ENCODE assay signal across 15 cellular contexts in the genomic region with DNA sequence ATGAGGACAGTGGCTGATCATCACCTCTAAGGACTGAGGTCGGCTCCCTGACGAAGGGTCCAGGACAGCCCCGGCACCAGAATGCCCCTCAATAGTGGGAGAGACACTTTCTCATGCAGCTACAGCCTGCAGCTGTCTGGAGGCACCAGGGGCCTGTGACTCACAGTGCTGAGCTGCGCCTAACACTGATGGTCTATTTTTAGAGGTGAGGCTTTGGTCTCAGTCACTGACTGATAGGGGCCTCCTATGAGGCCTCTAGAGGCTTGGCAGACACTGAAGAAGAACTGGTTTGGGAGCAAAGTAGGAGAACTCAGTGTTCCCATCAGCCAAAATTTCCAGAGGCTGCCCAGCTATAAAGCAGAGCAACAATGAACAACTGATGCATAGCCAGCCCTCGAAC.
A peak's percentile ranks its signal among the peaks of the same experiment; 100 is the strongest.
DNase-seq lines count a peak whose midpoint lies in the region; ATAC-seq and TF ChIP-seq lines count a peak whose summit lies in the region.
"Had no signal": no experiment of that assay in that cellular context is flagged by ENCODE, and none has a peak within 500 bp of the region (broad histone marks: within the 10 kb centered on the region; RNA-seq: fewer than 3 reads in every experiment).

No MANE protein-coding gene starts in this region.

- in situ Hi-C loops in brain microvascular endothelial cell (cut with HindIII; ENCODE audit: low pct_ligation_motif_present, low sequenced_read_pairs): no loop called here

- no peak overlapping the region for H3K27ac Mint-ChIP-seq in activated naive CD4-positive, alpha-beta T cell treated with anti-CD3 and anti-CD28 coated beads for 36 hours
- no peak overlapping the region for H3K27ac Mint-ChIP-seq in stimulated activated naive CD8-positive, alpha-beta T cell treated with anti-CD3 and anti-CD28 coated beads, Interleukin-15, amount 100 ng/mL, for 72 hours
- H3K27ac Mint-ChIP-seq: type B pancreatic cell had no signal

- H3K36me3 ChIP-seq in MG63 (no peaks in the 10 kb centered on the region), brain microvascular endothelial cell (replicated peaks) (no peaks in the 10 kb centered on the region), iPS-15b (ENCODE audit: control insufficient read depth, insufficient read depth, low read length) (peaks cover 25% of the 10 kb centered on the region), smooth muscle cell (ENCODE audit: low read depth) (no peaks in the 10 kb centered on the region)

- no peaks in the 10 kb centered on the region for H3K79me2 ChIP-seq in smooth muscle cell (ENCODE audit: low read depth)

- TF ChIP-seq CTCF in brain microvascular endothelial cell (IDR thresholded peaks at IDR 0.05; ENCODE audit: low read depth, low read length, missing control alignments) (no peak), smooth muscle cell (IDR thresholded peaks at IDR 0.05; ENCODE audit: borderline replicate concordance, insufficient read depth, poor library complexity, severe bottlenecking) (no peak)

- peaks cover 4% of the 10 kb centered on the region for H3F3A ChIP-seq in smooth muscle cell (ENCODE audit: low read depth)

- H3K9ac ChIP-seq in iPS-15b (ENCODE audit: low read depth, low read length): peak overlapping the region; percentile 16
- no peak overlapping the region for H3K9ac ChIP-seq in smooth muscle cell (ENCODE audit: low read depth)

- DNase-seq in MG63 (peak; percentile 5), brain microvascular endothelial cell (peak; percentile 37), smooth muscle cell (lab: John Stamatoyannopoulos, UW; ENCODE audit: unreplicated experiment) (no peak)
- DNase-seq in activated naive CD4-positive, alpha-beta T cell treated with anti-CD3 and anti-CD28 coated beads for 36 hours: no peak
- DNase-seq in stimulated activated naive CD8-positive, alpha-beta T cell treated with anti-CD3 and anti-CD28 coated beads, Interleukin-15, amount 100 ng/mL, for 72 hours: no peak
- DNase-seq: activated naive CD4-positive, alpha-beta T cell treated with Interleukin-2 at 50 U/mL for 16 hours; EL; midbrain; stimulated activated CD4-positive, alpha-beta T cell treated with anti-CD3 and anti-CD28 coated beads, Interleukin-2, amount 100 ng/mL, for 24 hours; SW 1271 had no signal

- H4K20me1 ChIP-seq in smooth muscle cell (ENCODE audit: low read depth): no peaks in the 10 kb centered on the region

- H3K4me1 ChIP-seq in iPS-15b (ENCODE audit: control insufficient read depth, insufficient read depth, low read length) (no peaks in the 10 kb centered on the region), smooth muscle cell (ENCODE audit: low read depth) (no peaks in the 10 kb centered on the region)

- no peaks in the 10 kb centered on the region for H3K9me3 ChIP-seq in MG63
- H3K9me3 ChIP-seq in iPS-15b (ENCODE audit: control insufficient read depth, insufficient read depth, low read length): no peaks in the 10 kb centered on the region
- H3K9me3 ChIP-seq in smooth muscle cell (replicated peaks; ENCODE audit: low read depth): no peaks in the 10 kb centered on the region

- ATAC-seq in HG02973 (IDR thresholded peaks at IDR 0.05; ENCODE audit: unreplicated experiment): no peak
- no peak for ATAC-seq in stimulated activated naive CD8-positive, alpha-beta T cell treated with anti-CD3 and anti-CD28 coated beads, Interleukin-15, amount 100 ng/mL, for 72 hours
- ATAC-seq: GM12878 had no signal

- H3K9me3 Mint-ChIP-seq in activated naive CD4-positive, alpha-beta T cell treated with anti-CD3 and anti-CD28 coated beads for 36 hours: no peaks in the 10 kb centered on the region
- no peaks in the 10 kb centered on the region for H3K9me3 Mint-ChIP-seq in stimulated activated naive CD8-positive, alpha-beta T cell treated with anti-CD3 and anti-CD28 coated beads, Interleukin-15, amount 100 ng/mL, for 72 hours
- H3K9me3 Mint-ChIP-seq: type B pancreatic cell had no signal

- peaks cover 13% of the 10 kb centered on the region for H3K27me3 Mint-ChIP-seq in activated naive CD4-positive, alpha-beta T cell treated with anti-CD3 and anti-CD28 coated beads for 36 hours (ENCODE audit: low read depth)
- peaks cover 16% of the 10 kb centered on the region for H3K27me3 Mint-ChIP-seq in stimulated activated naive CD8-positive, alpha-beta T cell treated with anti-CD3 and anti-CD28 coated beads, Interleukin-15, amount 100 ng/mL, for 72 hours
- H3K27me3 Mint-ChIP-seq: type B pancreatic cell had no signal

- intact Hi-C loops in activated naive CD4-positive, alpha-beta T cell treated with anti-CD3 and anti-CD28 coated beads for 36 hours (cut with micrococcal nuclease): no loop called here

- H3K27ac ChIP-seq in brain microvascular endothelial cell: no peak overlapping the region
- H3K27ac ChIP-seq in smooth muscle cell (ENCODE audit: low read depth): peak overlapping the region; percentile 39
- H3K27ac ChIP-seq: C4-2B had no signal

- no peaks in the 10 kb centered on the region for H3K36me3 Mint-ChIP-seq in activated naive CD4-positive, alpha-beta T cell treated with anti-CD3 and anti-CD28 coated beads for 36 hours (ENCODE audit: low read depth)
- H3K36me3 Mint-ChIP-seq: type B pancreatic cell had no signal

- CTCF ChIA-PET in activated naive CD4-positive, alpha-beta T cell treated with anti-CD3 and anti-CD28 coated beads for 36 hours (lab: Charles Lee): no interaction called here

- no peak overlapping the region for H3K4me3 Mint-ChIP-seq in activated naive CD4-positive, alpha-beta T cell treated with anti-CD3 and anti-CD28 coated beads for 36 hours
- H3K4me3 Mint-ChIP-seq in stimulated activated naive CD8-positive, alpha-beta T cell treated with anti-CD3 and anti-CD28 coated beads, Interleukin-15, amount 100 ng/mL, for 72 hours: no peak overlapping the region
- H3K4me3 Mint-ChIP-seq: type B pancreatic cell had no signal

- H3K27me3 ChIP-seq in MG63 (no peaks in the 10 kb centered on the region), brain microvascular endothelial cell (replicated peaks) (no peaks in the 10 kb centered on the region), iPS-15b (ENCODE audit: control insufficient read depth, insufficient read depth, low read length) (no peaks in the 10 kb centered on the region), smooth muscle cell (ENCODE audit: low read depth) (no peaks in the 10 kb centered on the region)

- H3K4me1 Mint-ChIP-seq in activated naive CD4-positive, alpha-beta T cell treated with anti-CD3 and anti-CD28 coated beads for 36 hours (ENCODE audit: low read depth): no peaks in the 10 kb centered on the region
- no peaks in the 10 kb centered on the region for H3K4me1 Mint-ChIP-seq in stimulated activated naive CD8-positive, alpha-beta T cell treated with anti-CD3 and anti-CD28 coated beads, Interleukin-15, amount 100 ng/mL, for 72 hours

- no peak overlapping the region for H3K4me3 ChIP-seq in MG63
- H3K4me3 ChIP-seq in brain microvascular endothelial cell (ENCODE audit: low read depth, low read length): no peak overlapping the region
- no peak overlapping the region for H3K4me3 ChIP-seq in iPS-15b (ENCODE audit: low read depth, low read length)
- H3K4me3 ChIP-seq in smooth muscle cell: no peak overlapping the region
- H3K4me3 ChIP-seq: GM12878 had no signal

- peak overlapping the region; percentile 72 for H3K4me2 ChIP-seq in smooth muscle cell

- H2AFZ ChIP-seq in smooth muscle cell (ENCODE audit: low read depth): no peak overlapping the region

- WGBS in smooth muscle cell (ENCODE audit: low lambda C conversion rate): 24% methylated on average over 5 of the region's 5 CpGs

Comparison
In these comparisons a context has a peak if more than half of its experiments do, and no peak if none do; other contexts are left out.
1. DNase-seq: peak in MG63 (single experiment) and brain microvascular endothelial cell (single experiment); none in smooth muscle cell (single experiment), activated naive CD4-positive, alpha-beta T cell treated with anti-CD3 and anti-CD28 coated beads for 36 hours (single experiment) and stimulated activated naive CD8-positive, alpha-beta T cell treated with anti-CD3 and anti-CD28 coated beads, Interleukin-15, amount 100 ng/mL, for 72 hours (0 of 2).